Comparison of ENCODE assay signal across 1 cellular context in the genomic region with DNA sequence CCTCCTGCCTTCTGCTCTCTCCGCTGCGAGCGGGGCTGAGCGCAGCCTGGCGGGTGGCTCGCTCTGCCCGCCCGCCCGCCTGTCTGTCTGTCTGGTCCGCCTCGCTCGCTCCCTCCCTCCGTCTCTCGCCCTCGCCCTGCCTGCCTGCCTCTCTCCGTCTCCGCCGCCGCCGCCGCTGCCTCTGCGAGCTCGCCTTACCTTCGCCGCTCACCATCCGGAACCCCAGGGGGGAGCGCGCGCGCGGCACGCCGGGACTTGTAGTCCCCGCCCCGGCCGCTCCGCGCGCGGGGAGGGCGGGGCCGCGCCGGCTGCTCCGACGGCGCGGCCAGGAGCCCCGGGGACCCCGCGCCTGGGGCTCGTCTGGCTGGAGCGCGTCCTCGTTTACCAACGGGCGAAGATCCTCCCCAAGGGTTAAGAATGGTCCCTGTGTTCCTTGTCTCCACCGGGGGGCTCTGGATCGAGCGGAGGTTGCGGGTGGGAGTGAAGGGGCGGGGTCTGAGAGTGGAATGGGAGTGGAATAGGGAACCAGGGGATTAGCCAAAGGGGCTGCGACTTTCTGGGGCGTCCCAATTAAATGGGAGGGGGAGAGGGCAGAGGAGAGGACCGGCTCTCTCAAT.
TF ChIP-seq lines count a peak whose summit lies in the region.

A gene with protein sequence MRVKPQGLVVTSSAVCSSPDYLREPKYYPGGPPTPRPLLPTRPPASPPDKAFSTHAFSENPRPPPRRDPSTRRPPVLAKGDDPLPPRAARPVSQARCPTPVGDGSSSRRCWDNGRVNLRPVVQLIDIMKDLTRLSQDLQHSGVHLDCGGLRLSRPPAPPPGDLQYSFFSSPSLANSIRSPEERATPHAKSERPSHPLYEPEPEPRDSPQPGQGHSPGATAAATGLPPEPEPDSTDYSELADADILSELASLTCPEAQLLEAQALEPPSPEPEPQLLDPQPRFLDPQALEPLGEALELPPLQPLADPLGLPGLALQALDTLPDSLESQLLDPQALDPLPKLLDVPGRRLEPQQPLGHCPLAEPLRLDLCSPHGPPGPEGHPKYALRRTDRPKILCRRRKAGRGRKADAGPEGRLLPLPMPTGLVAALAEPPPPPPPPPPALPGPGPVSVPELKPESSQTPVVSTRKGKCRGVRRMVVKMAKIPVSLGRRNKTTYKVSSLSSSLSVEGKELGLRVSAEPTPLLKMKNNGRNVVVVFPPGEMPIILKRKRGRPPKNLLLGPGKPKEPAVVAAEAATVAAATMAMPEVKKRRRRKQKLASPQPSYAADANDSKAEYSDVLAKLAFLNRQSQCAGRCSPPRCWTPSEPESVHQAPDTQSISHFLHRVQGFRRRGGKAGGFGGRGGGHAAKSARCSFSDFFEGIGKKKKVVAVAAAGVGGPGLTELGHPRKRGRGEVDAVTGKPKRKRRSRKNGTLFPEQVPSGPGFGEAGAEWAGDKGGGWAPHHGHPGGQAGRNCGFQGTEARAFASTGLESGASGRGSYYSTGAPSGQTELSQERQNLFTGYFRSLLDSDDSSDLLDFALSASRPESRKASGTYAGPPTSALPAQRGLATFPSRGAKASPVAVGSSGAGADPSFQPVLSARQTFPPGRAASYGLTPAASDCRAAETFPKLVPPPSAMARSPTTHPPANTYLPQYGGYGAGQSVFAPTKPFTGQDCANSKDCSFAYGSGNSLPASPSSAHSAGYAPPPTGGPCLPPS (N-terminal part only) (minus strand): TSS at position 183 of the 617 bp plus-strand sequence. CDS start 52,029 bp downstream, outside the sequence.

TF ChIP-seq in HCT116, 20 proteins besides CTCF, POLR2A, EP300 and RAD21:
- no peak for TF ChIP-seq CBX3 (IDR thresholded peaks at IDR 0.05; ENCODE audit: low read depth)
- TF ChIP-seq, protein P1, sequence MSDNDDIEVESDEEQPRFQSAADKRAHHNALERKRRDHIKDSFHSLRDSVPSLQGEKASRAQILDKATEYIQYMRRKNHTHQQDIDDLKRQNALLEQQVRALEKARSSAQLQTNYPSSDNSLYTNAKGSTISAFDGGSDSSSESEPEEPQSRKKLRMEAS (IDR thresholded peaks at IDR 0.05): no peak
- TF ChIP-seq, protein P2, sequence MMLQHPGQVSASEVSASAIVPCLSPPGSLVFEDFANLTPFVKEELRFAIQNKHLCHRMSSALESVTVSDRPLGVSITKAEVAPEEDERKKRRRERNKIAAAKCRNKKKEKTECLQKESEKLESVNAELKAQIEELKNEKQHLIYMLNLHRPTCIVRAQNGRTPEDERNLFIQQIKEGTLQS (IDR thresholded peaks at IDR 0.05): no peak
- TF ChIP-seq POLR2AphosphoS5 (IDR thresholded peaks at IDR 0.05; ENCODE audit: low read depth, low read length): peak; percentile 89
- no peak for TF ChIP-seq ZFX (IDR thresholded peaks at IDR 0.05)
- no peak for TF ChIP-seq EZH2 (IDR thresholded peaks at IDR 0.05)
- peak; percentile 31 for TF ChIP-seq YY1 (IDR thresholded peaks at IDR 0.05; ENCODE audit: extremely low read depth, insufficient replicate concordance, low read depth, low read length)
- no peak for TF ChIP-seq ZNF274 (IDR thresholded peaks at IDR 0.05; ENCODE audit: low read depth, low read length)
- TF ChIP-seq TCF7L2 (IDR thresholded peaks at IDR 0.05; ENCODE audit: borderline replicate concordance, extremely low read depth, insufficient read depth, insufficient read length): no peak
- no peak for TF ChIP-seq CEBPB (IDR thresholded peaks at IDR 0.05; ENCODE audit: low read depth)
